ENCODE assay signal across 15 cellular contexts in the genomic region with DNA sequence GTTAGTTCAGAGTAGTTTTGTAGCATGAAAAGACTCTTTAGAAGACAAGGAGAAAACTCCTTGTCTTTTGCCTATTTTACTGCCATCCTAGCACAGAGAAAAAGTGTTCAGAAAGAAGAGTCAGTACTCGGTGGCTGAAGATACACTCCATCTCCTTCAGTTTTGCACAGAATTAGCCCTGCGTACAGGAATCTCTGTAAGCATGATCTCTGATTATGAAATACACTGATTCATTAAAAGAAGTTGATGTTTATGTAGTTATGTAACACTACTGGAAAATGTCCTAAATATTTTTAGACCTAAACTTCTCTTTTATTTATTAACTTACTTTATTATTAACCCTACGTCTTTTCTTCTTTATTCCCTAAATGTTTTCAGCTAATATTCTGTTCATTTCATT.
A peak's percentile ranks its signal among the peaks of the same experiment; 100 is the strongest.
DNase-seq lines count a peak whose midpoint lies in the region; ATAC-seq, FAIRE-seq and TF ChIP-seq lines count a peak whose summit lies in the region.
"Had no signal": no experiment of that assay in that cellular context is flagged by ENCODE, and none has a peak within 500 bp of the region (broad histone marks: within the 10 kb centered on the region; RNA-seq: fewer than 3 reads in every experiment).

No MANE protein-coding gene starts in this region.

- no peak overlapping the region for H3K27ac ChIP-seq in GM23248
- no peak overlapping the region for H3K27ac ChIP-seq in CD8-positive, alpha-beta T cell (ENCODE audit: low read depth, low read length)
- H3K27ac ChIP-seq in foreskin keratinocyte, result no peak overlapping the region
- H3K27ac ChIP-seq: KMS-11 had no signal

- H3K4me2 ChIP-seq in GM23248 (ENCODE audit: unreplicated experiment), result no peak overlapping the region
- H3K4me2 ChIP-seq: KMS-11 had no signal

- H3K4me3 ChIP-seq in GM23248 (no peak overlapping the region), bronchial epithelial cell (ENCODE audit: low read depth, low read length) (no peak overlapping the region), fibroblast of the aortic adventitia (ENCODE audit: low read depth, low read length) (no peak overlapping the region)
- no peak overlapping the region for H3K4me3 ChIP-seq in CD8-positive, alpha-beta T cell (ENCODE audit: low read depth, low read length)
- H3K4me3 ChIP-seq: HAP-1 had no signal

- no peaks in the 10 kb centered on the region for H3K9me3 Mint-ChIP-seq in CD8-positive, alpha-beta T cell

- peaks cover 4% of the 10 kb centered on the region for H3K27me3 Mint-ChIP-seq in CD8-positive, alpha-beta T cell (ENCODE audit: low read depth)

- no peaks in the 10 kb centered on the region for H3K79me2 ChIP-seq in GM23248 (ENCODE audit: insufficient read depth)

- no peaks in the 10 kb centered on the region for H3K27me3 ChIP-seq in GM23248 (replicated peaks; ENCODE audit: insufficient read depth)
- H3K27me3 ChIP-seq in bronchial epithelial cell (ENCODE audit: control insufficient read depth, insufficient read depth, low read length), result no peaks in the 10 kb centered on the region
- no peaks in the 10 kb centered on the region for H3K27me3 ChIP-seq in CD8-positive, alpha-beta T cell (ENCODE audit: insufficient read depth, low read length)
- H3K27me3 ChIP-seq in foreskin keratinocyte, result no peaks in the 10 kb centered on the region

- POLR2A ChIA-PET in CD8-positive, alpha-beta T cell (lab: Charles Lee), result no interaction called here

- no peak overlapping the region for H3K27ac Mint-ChIP-seq in CD8-positive, alpha-beta T cell
- H3K27ac Mint-ChIP-seq: CD4-positive, alpha-beta memory T cell had no signal

- in situ Hi-C loops in GM23248 (cut with MboI), result no loop called here

- H3K4me1 Mint-ChIP-seq in CD8-positive, alpha-beta T cell (ENCODE audit: low read depth), result no peaks in the 10 kb centered on the region
- H3K4me1 Mint-ChIP-seq: CD4-positive, alpha-beta memory T cell had no signal

- H3K4me1 ChIP-seq in GM23248 (ENCODE audit: insufficient read depth), result peaks cover 17% of the 10 kb centered on the region
- no peaks in the 10 kb centered on the region for H3K4me1 ChIP-seq in CD8-positive, alpha-beta T cell (ENCODE audit: insufficient read depth, low read length)
- H3K4me1 ChIP-seq in foreskin keratinocyte, result no peaks in the 10 kb centered on the region
- H3K4me1 ChIP-seq: HAP-1 had no signal

- H3K9me3 ChIP-seq in GM23248 (ENCODE audit: low read depth), result no peaks in the 10 kb centered on the region
- no peaks in the 10 kb centered on the region for H3K9me3 ChIP-seq in CD8-positive, alpha-beta T cell (ENCODE audit: low read length)
- H3K9me3 ChIP-seq: HAP-1 had no signal

- H3K36me3 Mint-ChIP-seq in CD8-positive, alpha-beta T cell, result no peaks in the 10 kb centered on the region
- H3K36me3 Mint-ChIP-seq: CD4-positive, alpha-beta memory T cell had no signal

- H3K9ac ChIP-seq in GM23248, result no peak overlapping the region
- H3K9ac ChIP-seq: KMS-11 had no signal

- no peak overlapping the region for H2AFZ ChIP-seq in GM23248

- H4K20me1 ChIP-seq in GM23248 (ENCODE audit: insufficient read depth), result no peaks in the 10 kb centered on the region

- no peak overlapping the region for H3K4me3 Mint-ChIP-seq in CD8-positive, alpha-beta T cell
- H3K4me3 Mint-ChIP-seq: CD4-positive, alpha-beta memory T cell had no signal

- DNase-seq in GM23248 (peak; percentile 57), bronchial epithelial cell (ENCODE audit: low read depth) (peak; percentile 7), fibroblast of the aortic adventitia (ENCODE audit: low read depth) (peak; percentile 14), foreskin keratinocyte (no peak), amniotic stem cell (lab: John Stamatoyannopoulos, UW) (no peak)
- no peak for DNase-seq in CD8-positive, alpha-beta T cell
- DNase-seq in stimulated activated CD4-positive, alpha-beta T cell treated with anti-CD3 and anti-CD28 coated beads, Interleukin-4, amount 100 ng/mL, for 1 hour, result no peak
- DNase-seq: ACHN; CD4-positive, alpha-beta memory T cell; MM.1S; NCI-H1092 treated with DMSO at 0.1 percent for 48 hours; NCI-H524 had no signal

- H3K36me3 ChIP-seq in GM23248 (ENCODE audit: low read depth), result no peaks in the 10 kb centered on the region
- no peaks in the 10 kb centered on the region for H3K36me3 ChIP-seq in bronchial epithelial cell (ENCODE audit: control insufficient read depth, insufficient read depth, low read length)
- no peaks in the 10 kb centered on the region for H3K36me3 ChIP-seq in CD8-positive, alpha-beta T cell (ENCODE audit: insufficient read depth, low read length)
- H3K36me3 ChIP-seq: HAP-1 had no signal

- WGBS in GM23248 (ENCODE audit: low coverage in 1 of 2, low lambda C conversion rate in 2 of 2, missing lambda C conversion rate in 2 of 2), 2 experiments, result 63 to 70% methylated on average over 3 of the region's 3 CpGs

- FAIRE-seq in bronchial epithelial cell (lab: Jason Lieb, UNC), result no peak

- no peak for TF ChIP-seq CTCF in bronchial epithelial cell (IDR thresholded peaks at IDR 0.05; ENCODE audit: insufficient read depth, low read length, severe bottlenecking)
- no peak for TF ChIP-seq CTCF in fibroblast of the aortic adventitia (IDR thresholded peaks at IDR 0.05; ENCODE audit: insufficient read depth, low read length)
- no peak for TF ChIP-seq CTCF in CD8-positive, alpha-beta T cell (IDR thresholded peaks at IDR 0.05)
- no peak for TF ChIP-seq CTCF in foreskin keratinocyte (conservative IDR thresholded peaks at IDR 0.05)

- ATAC-seq in CD8-positive, alpha-beta T cell, result no peak
- ATAC-seq in foreskin keratinocyte, result no peak
- ATAC-seq: Panc1 had no signal

- intact Hi-C loops in CD8-positive, alpha-beta T cell (cut with DNase I, micrococcal nuclease), result no loop called here

- CTCF ChIA-PET in CD8-positive, alpha-beta T cell (lab: Charles Lee), result no interaction called here

- H3F3A ChIP-seq in GM23248 (ENCODE audit: insufficient read depth), result no peaks in the 10 kb centered on the region

- no peaks in the 10 kb centered on the region for H3K9me2 ChIP-seq in GM23248 (ENCODE audit: insufficient read depth)

Comparison
In these comparisons a context has a peak if more than half of its experiments do, and no peak if none do; other contexts are left out.
1. DNase-seq: peak in GM23248 (single experiment), bronchial epithelial cell (single experiment) and fibroblast of the aortic adventitia (single experiment); none in CD8-positive, alpha-beta T cell (0 of 7), foreskin keratinocyte (0 of 2), amniotic stem cell (single experiment) and stimulated activated CD4-positive, alpha-beta T cell treated with anti-CD3 and anti-CD28 coated beads, Interleukin-4, amount 100 ng/mL, for 1 hour (single experiment).